19 cellular contexts compared by ENCODE assay signal in the genomic region with DNA sequence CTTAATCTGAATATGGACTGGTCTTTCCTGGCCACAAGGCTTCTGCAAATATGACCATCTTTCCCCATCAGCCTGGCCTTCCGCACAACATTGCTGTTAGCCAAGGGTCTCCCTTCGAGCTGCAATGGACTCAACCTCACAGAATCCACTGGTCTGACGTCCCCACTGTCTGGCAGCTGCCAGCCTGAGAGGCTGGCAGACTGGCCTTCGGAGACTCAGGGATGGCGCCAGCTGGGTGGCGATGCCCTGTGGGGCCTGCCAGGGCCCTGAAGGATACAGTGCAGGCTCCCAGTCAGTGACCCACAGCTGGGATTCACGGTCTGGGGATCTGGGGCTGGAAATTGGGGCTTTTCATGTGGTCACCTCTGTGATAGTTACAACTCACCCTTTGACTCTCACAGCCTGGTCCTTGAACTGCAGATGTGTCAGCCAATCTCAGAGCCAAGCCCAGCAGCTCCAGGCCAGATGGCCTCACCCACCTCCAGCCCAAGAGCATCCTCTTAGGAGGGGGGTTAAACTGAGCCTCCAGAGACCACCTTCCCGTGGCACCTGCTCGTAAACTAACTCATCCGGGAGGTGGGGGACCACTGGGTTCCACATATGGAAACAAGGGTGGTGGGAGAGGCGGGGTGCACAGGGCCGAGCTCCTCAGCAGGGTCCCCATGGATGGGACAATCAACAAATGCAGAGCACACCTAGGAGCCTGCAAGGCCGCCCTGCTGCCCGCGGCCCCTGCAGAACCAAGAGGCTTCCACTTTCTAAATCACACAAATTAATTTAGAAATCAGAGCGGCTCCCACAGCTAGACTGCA. TPM values are rescaled to one million over a fixed set of nuclear protein-coding genes. Genes with fewer than 3 reads are reported as not detected.
DNase-seq lines count a peak whose midpoint lies in the region; ATAC-seq lines count a peak whose summit lies in the region.
"Had no signal": no experiment of that assay in that cellular context is flagged by ENCODE, and none has a peak within 500 bp of the region (broad histone marks: within the 10 kb centered on the region; RNA-seq: fewer than 3 reads in every experiment).

No MANE protein-coding gene starts in this region.

- H3K9ac ChIP-seq in BLaER1 (no peak overlapping the region), Karpas-422 (ENCODE audit: low read length) (peak overlapping the region; percentile 80), trophoblast cell (ENCODE audit: low read length) (no peak overlapping the region)

- H3K9me3 ChIP-seq in BLaER1 (no peaks in the 10 kb centered on the region), Karpas-422 (ENCODE audit: low read length) (no peaks in the 10 kb centered on the region), trophoblast cell (ENCODE audit: insufficient read depth, low read depth, low read length) (peaks cover 4% of the 10 kb centered on the region)
- H3K9me3 ChIP-seq: SJSA1 had no signal

- H3K4me2 ChIP-seq in BLaER1 (peak overlapping the region; percentile 98), Karpas-422 (ENCODE audit: low read depth, low read length, poor library complexity, severe bottlenecking) (peak overlapping the region; percentile 69), trophoblast cell (ENCODE audit: low read length) (no peak overlapping the region)

- H3K23ac ChIP-seq in trophoblast cell (ENCODE audit: low read length) = no peak overlapping the region

- H3K4ac ChIP-seq in trophoblast cell (ENCODE audit: low read depth, low read length) = no peak overlapping the region

- H3K27ac ChIP-seq in BLaER1 (no peak overlapping the region), Karpas-422 (ENCODE audit: low read length) (peak overlapping the region; percentile 96), trophoblast cell (ENCODE audit: low read depth, low read length) (no peak overlapping the region)
- H3K27ac ChIP-seq: SJSA1 had no signal

- intact Hi-C loops in left cardiac atrium (cut with DNase I) = no loop called here
- intact Hi-C loops in posterior vena cava (cut with DNase I) = no loop called here

- no peaks in the 10 kb centered on the region for H3K36me3 ChIP-seq in BLaER1
- H3K36me3 ChIP-seq in Karpas-422 (ENCODE audit: insufficient read depth, low read length) = no peaks in the 10 kb centered on the region; the same call in 1 of the 2 replicates
- no peaks in the 10 kb centered on the region for H3K36me3 ChIP-seq in trophoblast cell (ENCODE audit: control insufficient read depth in 1 of 2, insufficient read depth in 2 of 2, low read length in 2 of 2)
- H3K36me3 ChIP-seq: SJSA1 had no signal

- H3K79me2 ChIP-seq in Karpas-422 (ENCODE audit: low read length) = peaks cover 49% of the 10 kb centered on the region
- H3K79me2 ChIP-seq in trophoblast cell (ENCODE audit: control insufficient read depth, insufficient read depth, low read length, poor library complexity) = no peaks in the 10 kb centered on the region

- H3K79me1 ChIP-seq in trophoblast cell (ENCODE audit: low read length) = no peaks in the 10 kb centered on the region

- DNase-seq in Karpas-422 (peak; percentile 89), left cardiac atrium (peak; percentile 9), posterior vena cava (ENCODE audit: low spot score) (peak; percentile 26), kidney glomerular epithelial cell (lab: John Stamatoyannopoulos, UW) (no peak), ecto neural progenitor cell (ENCODE audit: low spot score) (no peak), trophoblast cell (no peak)
- DNase-seq: CD8-positive, alpha-beta T cell; DND-41; GOT3; KBM-7; NCI-H1436; NCI-H2029 treated with DMSO at 0.1 percent for 48 hours; NCI-H2171 treated with DMSO at 0.1 percent for 48 hours; NCI-H446 treated with DMSO at 0.1 percent for 48 hours; NK-92 treated with Interleukin-12 subunit alpha and Interleukin-12 subunit beta, amount 100 ng/mL, for 24 hours; OCI-M1; RPMI8226 had no signal

- ATAC-seq in left cardiac atrium = no peak
- ATAC-seq: CD8-positive, alpha-beta T cell had no signal

- H3K4me3 ChIP-seq in BLaER1 = no peak overlapping the region
- H3K4me3 ChIP-seq in Karpas-422 (ENCODE audit: low read length) = peak overlapping the region; percentile 62
- H3K4me3 ChIP-seq in trophoblast cell (ENCODE audit: low read depth, low read length) = no peak overlapping the region
- H3K4me3 ChIP-seq: SJSA1 had no signal

- H2BK12ac ChIP-seq in trophoblast cell (ENCODE audit: low read length) = no peak overlapping the region

- no peak overlapping the region for H2BK120ac ChIP-seq in trophoblast cell (ENCODE audit: insufficient read depth, low read length, poor library complexity)

- no peaks in the 10 kb centered on the region for H3K27me3 ChIP-seq in BLaER1
- H3K27me3 ChIP-seq in Karpas-422 (ENCODE audit: low read length) = no peaks in the 10 kb centered on the region
- no peaks in the 10 kb centered on the region for H3K27me3 ChIP-seq in trophoblast cell (ENCODE audit: insufficient read depth, low read length)

- no peak overlapping the region for H3K14ac ChIP-seq in trophoblast cell (ENCODE audit: low read length)

- no peak overlapping the region for H4K8ac ChIP-seq in trophoblast cell (ENCODE audit: low read depth, low read length)

- H4K91ac ChIP-seq in trophoblast cell (ENCODE audit: low read depth, low read length) = no peak overlapping the region

- no peak overlapping the region for H2AK5ac ChIP-seq in trophoblast cell (ENCODE audit: low read length)

- no peaks in the 10 kb centered on the region for H4K20me1 ChIP-seq in BLaER1
- no peaks in the 10 kb centered on the region for H4K20me1 ChIP-seq in Karpas-422 (ENCODE audit: insufficient read depth, low read depth, low read length)

- H2AFZ ChIP-seq in Karpas-422 (ENCODE audit: low read length) (no peak overlapping the region), trophoblast cell (ENCODE audit: insufficient read depth, low read length, poor library complexity) (no peak overlapping the region)

- no peaks in the 10 kb centered on the region for H3K9me2 ChIP-seq in Karpas-422 (replicated peaks; ENCODE audit: insufficient read depth, low read length)

- H2BK5ac ChIP-seq in trophoblast cell (ENCODE audit: low read depth, low read length, poor library complexity) = no peak overlapping the region

- no CpG with 5 or more reads among the region's 16 CpGs for WGBS in trophoblast cell (ENCODE audit: extremely low coverage, insufficient coverage, insufficient read length)

- H4K12ac ChIP-seq in trophoblast cell (ENCODE audit: low read depth, low read length) = no peak overlapping the region

- H3K18ac ChIP-seq in trophoblast cell (ENCODE audit: low read length) = no peak overlapping the region

- peaks cover 91% of the 10 kb centered on the region for H3K4me1 ChIP-seq in BLaER1
- peaks cover 97% of the 10 kb centered on the region for H3K4me1 ChIP-seq in Karpas-422 (ENCODE audit: low read length)
- no peaks in the 10 kb centered on the region for H3K4me1 ChIP-seq in trophoblast cell (ENCODE audit: control insufficient read depth in 1 of 2, insufficient read depth in 2 of 2, low read length in 2 of 2)
- H3K4me1 ChIP-seq: SJSA1 had no signal

RNA-seq across cellular contexts. Expression of a gene that starts 21.1 kb away (rescaled TPM):
- not detected in 2 replicates for total RNA-seq in Karpas-422 (2014; rRNA removed; shearing (Covaris generic); ENCODE audit: low replicate concordance)
- total RNA-seq in left cardiac atrium = 10 to 100 TPM; 26.6 to 66.7 TPM
- 1 to 10 TPM; 1.4 to 5.9 TPM for total RNA-seq in posterior vena cava
- polyA plus RNA-seq in trophoblast cell (2013) = not detected in 2 replicates
- total RNA-seq: CD8-positive, alpha-beta T cell; SJSA1 had no signal

RNA-seq across cellular contexts. Expression of a gene that starts 46.1 kb away (rescaled TPM):
- not detected in 2 replicates for total RNA-seq in Karpas-422 (2014; rRNA removed; shearing (Covaris generic); ENCODE audit: low replicate concordance)
- 1 to 10 TPM in 1 of 2 donors, under 1 TPM in 1; 0.24 to 1.0 TPM for total RNA-seq in left cardiac atrium
- total RNA-seq in posterior vena cava = under 1 TPM in 1 of 2 donors, not detected in 1; 0.38 TPM
- not detected in 2 replicates for polyA plus RNA-seq in trophoblast cell (2013)
- total RNA-seq: CD8-positive, alpha-beta T cell; SJSA1 had no signal

Comparison
In these comparisons a context has a peak if more than half of its experiments do, and no peak if none do; other contexts are left out.
1. DNase-seq: peak in Karpas-422 (single experiment), left cardiac atrium (single experiment) and posterior vena cava (single experiment); none in kidney glomerular epithelial cell (single experiment), ecto neural progenitor cell (single experiment) and trophoblast cell (0 of 2).
2. RNA of a gene that starts 21.1 kb away (total RNA-seq): 26.6 to 66.7 TPM in left cardiac atrium; 1.4 to 5.9 TPM in posterior vena cava and not detected in Karpas-422; every median in the first group is over 4 times any median in the second.